In the genomic region with DNA sequence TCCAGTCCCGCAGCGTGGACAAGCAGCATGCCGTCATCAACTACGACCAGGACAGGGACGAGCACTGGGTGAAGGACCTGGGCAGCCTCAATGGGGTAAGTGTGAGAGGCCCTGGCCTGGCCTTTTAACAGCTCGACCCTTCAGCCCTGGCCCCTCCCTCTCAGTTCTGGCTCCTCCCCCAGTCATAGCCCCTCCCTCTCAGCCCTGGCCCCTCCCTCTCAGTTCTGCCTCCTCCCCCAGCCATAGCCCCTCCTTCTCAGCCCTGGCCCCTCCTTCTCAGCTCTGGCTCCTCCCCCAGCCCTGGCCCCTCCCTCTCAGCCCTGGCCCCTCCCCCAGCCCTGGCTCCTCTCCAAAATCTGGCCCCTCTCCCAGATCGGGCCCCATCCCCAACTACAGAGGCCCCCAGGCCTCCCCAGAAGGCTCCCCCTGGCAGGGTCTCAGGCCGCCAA, we compare ENCODE assay signal across 1 cellular context.
TF ChIP-seq lines count a peak whose summit lies in the region.

No MANE protein-coding gene starts in this region.

TF ChIP-seq in GM23338, 12 proteins besides CTCF, POLR2A, EP300 and RAD21 (continued from another document):
- TF ChIP-seq, protein P1, sequence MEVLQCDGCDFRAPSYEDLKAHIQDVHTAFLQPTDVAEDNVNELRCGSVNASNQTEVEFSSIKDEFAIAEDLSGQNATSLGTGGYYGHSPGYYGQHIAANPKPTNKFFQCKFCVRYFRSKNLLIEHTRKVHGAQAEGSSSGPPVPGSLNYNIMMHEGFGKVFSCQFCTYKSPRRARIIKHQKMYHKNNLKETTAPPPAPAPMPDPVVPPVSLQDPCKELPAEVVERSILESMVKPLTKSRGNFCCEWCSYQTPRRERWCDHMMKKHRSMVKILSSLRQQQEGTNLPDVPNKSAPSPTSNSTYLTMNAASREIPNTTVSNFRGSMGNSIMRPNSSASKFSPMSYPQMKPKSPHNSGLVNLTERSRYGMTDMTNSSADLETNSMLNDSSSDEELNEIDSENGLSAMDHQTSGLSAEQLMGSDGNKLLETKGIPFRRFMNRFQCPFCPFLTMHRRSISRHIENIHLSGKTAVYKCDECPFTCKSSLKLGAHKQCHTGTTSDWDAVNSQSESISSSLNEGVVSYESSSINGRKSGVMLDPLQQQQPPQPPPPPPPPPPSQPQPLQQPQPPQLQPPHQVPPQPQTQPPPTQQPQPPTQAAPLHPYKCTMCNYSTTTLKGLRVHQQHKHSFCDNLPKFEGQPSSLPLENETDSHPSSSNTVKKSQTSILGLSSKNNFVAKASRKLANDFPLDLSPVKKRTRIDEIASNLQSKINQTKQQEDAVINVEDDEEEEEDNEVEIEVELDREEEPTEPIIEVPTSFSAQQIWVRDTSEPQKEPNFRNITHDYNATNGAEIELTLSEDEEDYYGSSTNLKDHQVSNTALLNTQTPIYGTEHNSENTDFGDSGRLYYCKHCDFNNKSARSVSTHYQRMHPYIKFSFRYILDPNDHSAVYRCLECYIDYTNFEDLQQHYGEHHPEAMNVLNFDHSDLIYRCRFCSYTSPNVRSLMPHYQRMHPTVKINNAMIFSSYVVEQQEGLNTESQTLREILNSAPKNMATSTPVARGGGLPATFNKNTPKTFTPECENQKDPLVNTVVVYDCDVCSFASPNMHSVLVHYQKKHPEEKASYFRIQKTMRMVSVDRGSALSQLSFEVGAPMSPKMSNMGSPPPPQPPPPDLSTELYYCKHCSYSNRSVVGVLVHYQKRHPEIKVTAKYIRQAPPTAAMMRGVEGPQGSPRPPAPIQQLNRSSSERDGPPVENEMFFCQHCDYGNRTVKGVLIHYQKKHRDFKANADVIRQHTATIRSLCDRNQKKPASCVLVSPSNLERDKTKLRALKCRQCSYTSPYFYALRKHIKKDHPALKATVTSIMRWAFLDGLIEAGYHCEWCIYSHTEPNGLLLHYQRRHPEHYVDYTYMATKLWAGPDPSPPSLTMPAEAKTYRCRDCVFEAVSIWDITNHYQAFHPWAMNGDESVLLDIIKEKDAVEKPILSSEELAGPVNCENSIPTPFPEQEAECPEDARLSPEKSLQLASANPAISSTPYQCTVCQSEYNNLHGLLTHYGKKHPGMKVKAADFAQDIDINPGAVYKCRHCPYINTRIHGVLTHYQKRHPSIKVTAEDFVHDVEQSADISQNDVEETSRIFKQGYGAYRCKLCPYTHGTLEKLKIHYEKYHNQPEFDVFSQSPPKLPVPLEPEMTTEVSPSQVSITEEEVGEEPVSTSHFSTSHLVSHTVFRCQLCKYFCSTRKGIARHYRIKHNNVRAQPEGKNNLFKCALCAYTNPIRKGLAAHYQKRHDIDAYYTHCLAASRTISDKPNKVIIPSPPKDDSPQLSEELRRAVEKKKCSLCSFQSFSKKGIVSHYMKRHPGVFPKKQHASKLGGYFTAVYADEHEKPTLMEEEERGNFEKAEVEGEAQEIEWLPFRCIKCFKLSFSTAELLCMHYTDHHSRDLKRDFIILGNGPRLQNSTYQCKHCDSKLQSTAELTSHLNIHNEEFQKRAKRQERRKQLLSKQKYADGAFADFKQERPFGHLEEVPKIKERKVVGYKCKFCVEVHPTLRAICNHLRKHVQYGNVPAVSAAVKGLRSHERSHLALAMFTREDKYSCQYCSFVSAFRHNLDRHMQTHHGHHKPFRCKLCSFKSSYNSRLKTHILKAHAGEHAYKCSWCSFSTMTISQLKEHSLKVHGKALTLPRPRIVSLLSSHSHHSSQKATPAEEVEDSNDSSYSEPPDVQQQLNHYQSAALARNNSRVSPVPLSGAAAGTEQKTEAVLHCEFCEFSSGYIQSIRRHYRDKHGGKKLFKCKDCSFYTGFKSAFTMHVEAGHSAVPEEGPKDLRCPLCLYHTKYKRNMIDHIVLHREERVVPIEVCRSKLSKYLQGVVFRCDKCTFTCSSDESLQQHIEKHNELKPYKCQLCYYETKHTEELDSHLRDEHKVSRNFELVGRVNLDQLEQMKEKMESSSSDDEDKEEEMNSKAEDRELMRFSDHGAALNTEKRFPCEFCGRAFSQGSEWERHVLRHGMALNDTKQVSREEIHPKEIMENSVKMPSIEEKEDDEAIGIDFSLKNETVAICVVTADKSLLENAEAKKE (CRISPR knock-in tag; IDR thresholded peaks at IDR 0.05), result no peak
- no peak for TF ChIP-seq EZH2phosphoT487 (IDR thresholded peaks at IDR 0.05; ENCODE audit: unreplicated experiment)
